ENCODE assay signal across 24 cellular contexts in the genomic region with DNA sequence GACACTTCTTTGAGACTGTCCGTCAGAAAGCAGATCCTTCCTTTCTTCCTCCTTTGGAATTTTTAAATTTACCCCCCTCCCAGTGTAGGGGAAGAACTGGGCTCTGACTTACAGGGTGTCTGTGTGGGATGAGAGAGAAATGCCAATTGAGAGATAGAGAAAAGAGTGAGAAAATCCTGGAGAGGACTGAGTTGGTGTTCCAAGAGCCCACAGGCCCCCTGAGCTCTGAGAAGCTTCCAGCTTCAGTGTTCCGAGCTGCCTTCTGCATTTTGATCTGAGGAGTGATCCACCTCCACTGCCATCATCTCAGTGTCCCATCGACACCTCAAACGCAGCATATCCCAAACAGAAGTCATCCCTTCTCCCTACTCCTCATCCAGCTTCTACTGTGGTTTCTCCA.
"Had no signal": no experiment of that assay in that cellular context is flagged by ENCODE, and none has a peak within 500 bp of the region (broad histone marks: within the 10 kb centered on the region; RNA-seq: fewer than 3 reads in every experiment).

No MANE protein-coding gene starts in this region.

- H3K27ac ChIP-seq: breast epithelium, colonic mucosa, thoracic aorta had no signal

- H3K4me1 ChIP-seq: breast epithelium, colonic mucosa had no signal

- H3K9me3 ChIP-seq: breast epithelium, colonic mucosa, pancreas, thoracic aorta had no signal

- H3K4me3 Mint-ChIP-seq: activated B cell treated with CpG ODN at 0.5 μM for 24 hours; activated CD4-positive, alpha-beta T cell treated with anti-CD3 and anti-CD28 coated beads for 36 hours; activated naive CD8-positive, alpha-beta T cell treated with anti-CD3 and anti-CD28 coated beads for 36 hours; activated T-cell treated with anti-CD3 and anti-CD28 coated beads, Interleukin-2, amount 50 U/mL, for 24 hours; activated T-helper 17 cell treated with anti-CD3 and anti-CD28 coated beads, Interleukin-2, amount 50 U/mL, for 72 hours; central memory CD8-positive, alpha-beta T cell; natural killer cell; T-helper 1 cell treated with Interleukin-12 subunit alpha and Interleukin-12 subunit beta and Interleukin-4 antibody, amounts not matched to agents 30 μg/mL and 1 μg/mL, for 36 hours; type B pancreatic cell had no signal

- H3K4me1 Mint-ChIP-seq: activated T-helper 17 cell treated with anti-CD3 and anti-CD28 coated beads, Interleukin-2, amount 50 U/mL, for 72 hours; central memory CD8-positive, alpha-beta T cell had no signal

- H3K9me3 Mint-ChIP-seq: activated T-helper 17 cell treated with anti-CD3 and anti-CD28 coated beads, Interleukin-2, amount 50 U/mL, for 72 hours; central memory CD8-positive, alpha-beta T cell; natural killer cell; T-helper 1 cell treated with Interleukin-12 subunit alpha and Interleukin-12 subunit beta and Interleukin-4 antibody, amounts not matched to agents 30 μg/mL and 1 μg/mL, for 36 hours; type B pancreatic cell had no signal

- H3K27me3 Mint-ChIP-seq: activated B cell treated with CpG ODN at 0.5 μM for 24 hours; activated naive CD8-positive, alpha-beta T cell treated with anti-CD3 and anti-CD28 coated beads for 36 hours had no signal

- H3K36me3 Mint-ChIP-seq: natural killer cell had no signal

- DNase-seq: activated B cell treated with CpG ODN at 0.5 μM for 24 hours; activated CD4-positive, alpha-beta T cell treated with anti-CD3 and anti-CD28 coated beads for 36 hours; activated CD4-positive, alpha-beta T cell treated with anti-CD3 and anti-CD28 coated beads, Interleukin-2, amount 50 U/mL, for 4 hours; activated CD8-positive, alpha-beta memory T cell treated with anti-CD3 and anti-CD28 coated beads for 24 hours; activated CD8-positive, alpha-beta memory T cell treated with anti-CD3 and anti-CD28 coated beads, Interleukin-2, amount 50 U/mL, for 4 hours; activated naive CD4-positive, alpha-beta T cell treated with Interleukin-2 at 50 U/mL for 16 hours; activated naive CD8-positive, alpha-beta T cell treated with anti-CD3 and anti-CD28 coated beads for 36 hours; activated T-cell treated with anti-CD3 and anti-CD28 coated beads, Interleukin-2, amount 50 U/mL, for 24 hours; colonic mucosa; erythroblast; foreskin fibroblast; natural killer cell; right cardiac atrium; stimulated activated CD4-positive, alpha-beta T cell treated with anti-CD3 and anti-CD28 coated beads, Interleukin-12 subunit alpha, Interleukin-12 subunit beta, amount 100 ng/mL, for 4 hours; T1000 had no signal

- H3K36me3 ChIP-seq: breast epithelium, colonic mucosa, pancreas, thoracic aorta had no signal

- H3K27ac Mint-ChIP-seq: activated B cell treated with CpG ODN at 0.5 μM for 24 hours; activated CD4-positive, alpha-beta T cell treated with anti-CD3 and anti-CD28 coated beads for 36 hours; activated naive CD8-positive, alpha-beta T cell treated with anti-CD3 and anti-CD28 coated beads for 36 hours; activated T-cell treated with anti-CD3 and anti-CD28 coated beads, Interleukin-2, amount 50 U/mL, for 24 hours; activated T-helper 17 cell treated with anti-CD3 and anti-CD28 coated beads, Interleukin-2, amount 50 U/mL, for 72 hours; natural killer cell; T-helper 1 cell treated with Interleukin-12 subunit alpha and Interleukin-12 subunit beta and Interleukin-4 antibody, amounts not matched to agents 30 μg/mL and 1 μg/mL, for 36 hours; type B pancreatic cell had no signal

- ATAC-seq: activated CD4-positive, alpha-beta T cell treated with anti-CD3 and anti-CD28 coated beads for 36 hours; activated T-helper 17 cell treated with anti-CD3 and anti-CD28 coated beads, Interleukin-2, amount 50 U/mL, for 72 hours; left lobe of liver; natural killer cell; right cardiac atrium had no signal

- H3K27me3 ChIP-seq: breast epithelium, colonic mucosa, pancreas had no signal

- H3K4me3 ChIP-seq: breast epithelium, colonic mucosa, lung, pancreas, thoracic aorta had no signal
